In genomic region chr13:100290165-100290801, GRCh38 we compare ENCODE assay signal across 29 cellular contexts.
DNase-seq lines count a peak whose midpoint lies in the region; ATAC-seq, FAIRE-seq and TF ChIP-seq lines count a peak whose summit lies in the region.
"Had no signal": no experiment of that assay in that cellular context is flagged by ENCODE, and none has a peak within 500 bp of the region (broad histone marks: within the 10 kb centered on the region; RNA-seq: fewer than 3 reads in every experiment).

No MANE protein-coding gene starts in this region.

- DNase-seq in GM12892 (ENCODE audit: insufficient read length) (no peak), SK-N-MC (ENCODE audit: low read depth, low spot score) (no peak), iris pigment epithelial cell (ENCODE audit: low read depth) (peak; percentile 24)
- DNase-seq in stimulated activated naive CD8-positive, alpha-beta T cell treated with anti-CD3 and anti-CD28 coated beads, Interleukin-15, amount 100 ng/mL, for 72 hours = no peak
- DNase-seq: activated CD4-positive, alpha-beta T cell treated with anti-CD3 and anti-CD28 coated beads for 1 hour; activated CD8-positive, alpha-beta T cell treated with anti-CD3 and anti-CD28 coated beads, Interleukin-2, amount 10 ng/mL, durations not matched to agents 7 days and 5 days; C1 segment of cervical spinal cord; caudate nucleus; COR-L47; dermis blood vessel endothelial cell; DMS53; esophagus squamous epithelium; GDM1; islet precursor cell; left ventricle myocardium inferior; naive B cell; NCI-H1105; NCI-H1930; NCI-H526 treated with DMSO at 0.1 percent for 48 hours; occipital lobe; RPMI8226; stomach; thyroid gland had no signal

- H3K9me3 ChIP-seq in SK-N-MC (ENCODE audit: low read depth, low read length) = no peaks in the 10 kb centered on the region
- H3K9me3 ChIP-seq: ascending aorta, esophagus squamous epithelium, left ventricle myocardium inferior, stomach, thyroid gland had no signal

- no peak for TF ChIP-seq POLR2A in GM12892 (IDR thresholded peaks at IDR 0.05; ENCODE audit: low read depth, low read length)

- no peaks in the 10 kb centered on the region for H3K4me1 Mint-ChIP-seq in stimulated activated naive CD8-positive, alpha-beta T cell treated with anti-CD3 and anti-CD28 coated beads, Interleukin-15, amount 100 ng/mL, for 72 hours
- H3K4me1 Mint-ChIP-seq: naive B cell had no signal

- no peak for ATAC-seq in stimulated activated naive CD8-positive, alpha-beta T cell treated with anti-CD3 and anti-CD28 coated beads, Interleukin-15, amount 100 ng/mL, for 72 hours
- ATAC-seq in GM19023 (IDR thresholded peaks at IDR 0.05; ENCODE audit: unreplicated experiment) = no peak
- ATAC-seq in HG03108 (IDR thresholded peaks at IDR 0.05; ENCODE audit: unreplicated experiment) = no peak
- ATAC-seq: activated CD8-positive, alpha-beta T cell treated with anti-CD3 and anti-CD28 coated beads, Interleukin-2, amount 10 ng/mL, durations not matched to agents 7 days and 5 days had no signal

- peak overlapping the region; percentile 82 for H3K27ac ChIP-seq in SK-N-MC
- H3K27ac ChIP-seq: ascending aorta, esophagus squamous epithelium, left ventricle myocardium inferior, stomach, thyroid gland had no signal

- H3K27ac Mint-ChIP-seq in stimulated activated naive CD8-positive, alpha-beta T cell treated with anti-CD3 and anti-CD28 coated beads, Interleukin-15, amount 100 ng/mL, for 72 hours = peak overlapping the region in 1 of 2 donors; percentile 6
- H3K27ac Mint-ChIP-seq: activated CD8-positive, alpha-beta T cell treated with anti-CD3 and anti-CD28 coated beads, Interleukin-2, amount 10 ng/mL, durations not matched to agents 7 days and 5 days; activated naive CD8-positive, alpha-beta T cell; mesothelial cell of epicardium had no signal

- FAIRE-seq in A204.1 (lab: Jason Lieb, UNC) (peak; percentile 53), GM12892 (lab: Jason Lieb, UNC) (peak; percentile 50)

- H3K4me3 ChIP-seq in SK-N-MC = peak overlapping the region; percentile 29; the same call in 1 of the 2 replicates
- H3K4me3 ChIP-seq: ascending aorta, esophagus squamous epithelium, left ventricle myocardium inferior, stomach, thyroid gland had no signal

- H3K27me3 Mint-ChIP-seq in stimulated activated naive CD8-positive, alpha-beta T cell treated with anti-CD3 and anti-CD28 coated beads, Interleukin-15, amount 100 ng/mL, for 72 hours = no peaks in the 10 kb centered on the region
- H3K27me3 Mint-ChIP-seq: activated naive CD8-positive, alpha-beta T cell; naive B cell had no signal

- no peak overlapping the region for H3K9ac ChIP-seq in SK-N-MC (ENCODE audit: insufficient read length)

- no peak overlapping the region for H3K4me3 Mint-ChIP-seq in stimulated activated naive CD8-positive, alpha-beta T cell treated with anti-CD3 and anti-CD28 coated beads, Interleukin-15, amount 100 ng/mL, for 72 hours
- H3K4me3 Mint-ChIP-seq: activated CD8-positive, alpha-beta T cell treated with anti-CD3 and anti-CD28 coated beads, Interleukin-2, amount 10 ng/mL, durations not matched to agents 7 days and 5 days; activated naive CD8-positive, alpha-beta T cell; mesothelial cell of epicardium; naive B cell had no signal

- no peaks in the 10 kb centered on the region for H3K9me3 Mint-ChIP-seq in stimulated activated naive CD8-positive, alpha-beta T cell treated with anti-CD3 and anti-CD28 coated beads, Interleukin-15, amount 100 ng/mL, for 72 hours
- H3K9me3 Mint-ChIP-seq: mesothelial cell of epicardium, naive B cell had no signal

- no peaks in the 10 kb centered on the region for H3K36me3 ChIP-seq in SK-N-MC (ENCODE audit: insufficient read depth, low read length)
- H3K36me3 ChIP-seq: thyroid gland had no signal
